8 cellular contexts compared by ENCODE assay signal in the genomic region with DNA sequence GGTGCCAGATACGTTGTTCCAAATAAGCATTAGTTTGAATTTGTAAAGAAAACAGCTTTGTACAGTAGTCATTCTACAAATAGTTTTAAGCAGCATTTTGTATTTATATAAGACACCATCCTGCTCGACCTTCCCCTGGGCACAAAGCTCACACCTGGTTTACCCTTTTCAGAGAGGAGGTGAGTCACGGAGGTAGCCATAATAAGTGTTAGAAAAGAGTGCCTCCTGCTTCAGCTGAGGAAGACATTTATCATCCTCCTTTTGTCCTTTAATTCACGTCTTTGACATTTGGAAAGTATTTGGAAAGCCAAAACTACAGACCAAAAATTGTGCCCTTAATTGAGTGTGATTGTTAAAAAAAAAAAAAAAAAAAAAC. TPM values are rescaled to one million over a fixed set of nuclear protein-coding genes. Genes with fewer than 3 reads are reported as not detected.
DNase-seq lines count a peak whose midpoint lies in the region; ATAC-seq and TF ChIP-seq lines count a peak whose summit lies in the region.
"Had no signal": no experiment of that assay in that cellular context is flagged by ENCODE, and none has a peak within 500 bp of the region (broad histone marks: within the 10 kb centered on the region; RNA-seq: fewer than 3 reads in every experiment).

No MANE protein-coding gene starts in this region.

- peaks cover 99% of the 10 kb centered on the region for H3K4me1 ChIP-seq in GM23338 (ENCODE audit: insufficient read depth)
- peaks cover 0 to 89% (median 73%) of the 10 kb centered on the region in 4 donors for H3K4me1 ChIP-seq in sigmoid colon

- H3K4me2 ChIP-seq in GM23338 = peak overlapping the region; percentile 54

- peaks cover 100% of the 10 kb centered on the region for H3K79me2 ChIP-seq in GM23338 (replicated peaks; ENCODE audit: insufficient read depth)

- TF ChIP-seq EP300 in sigmoid colon (IDR thresholded peaks at IDR 0.05) = no peak

- H2AFZ ChIP-seq in GM23338 = no peak overlapping the region

- TF ChIP-seq POLR2A in sigmoid colon (IDR thresholded peaks at IDR 0.05) = no peak

- H3K27me3 Mint-ChIP-seq in GM23338 (ENCODE audit: insufficient read depth, low read depth, poor library complexity) = peaks cover 17% of the 10 kb centered on the region
- H3K27me3 Mint-ChIP-seq: stimulated activated memory B cell treated with anti-CD40 and anti-IgM and Interleukin-4, amounts not matched to agents 10 μg/mL and 1 μg/mL and 100 μg/mL, for 72 hours had no signal

- ATAC-seq in GM23338 (no peak), HG02938 (IDR thresholded peaks at IDR 0.05; ENCODE audit: unreplicated experiment) (no peak), HG03135 (IDR thresholded peaks at IDR 0.05; ENCODE audit: unreplicated experiment) (no peak)
- ATAC-seq: stimulated activated memory B cell treated with anti-CD40 and anti-IgM and Interleukin-4, amounts not matched to agents 10 μg/mL and 1 μg/mL and 100 μg/mL, for 72 hours had no signal

- no peaks in the 10 kb centered on the region for H3K9me3 ChIP-seq in sigmoid colon

- peaks cover 17% of the 10 kb centered on the region for H4K20me1 ChIP-seq in GM23338 (replicated peaks; ENCODE audit: insufficient read depth)

- H3K4me3 Mint-ChIP-seq in GM23338 = no peak overlapping the region
- H3K4me3 Mint-ChIP-seq: stimulated activated memory B cell treated with anti-CD40 and anti-IgM and Interleukin-4, amounts not matched to agents 10 μg/mL and 1 μg/mL and 100 μg/mL, for 72 hours had no signal

- H3K4me1 Mint-ChIP-seq in GM23338 = peaks cover 88% of the 10 kb centered on the region

- H3K27ac ChIP-seq in GM23338 (ENCODE audit: low read depth) (peak overlapping the region; percentile 86), sigmoid colon (peak overlapping the region; percentile 72 to 93 (median 76))

- no peak for DNase-seq in GM23338 (ENCODE audit: low spot score)
- DNase-seq in NCI-H226 = peak; percentile 13
- peak; percentile 69 for DNase-seq in epithelial cell of esophagus (ENCODE audit: low read depth)
- no peak for DNase-seq in sigmoid colon
- DNase-seq in D341Med (ENCODE audit: low spot score) = no peak

- intact Hi-C loops in sigmoid colon (cut with DNase I) = no loop called here

- H3K9me3 Mint-ChIP-seq in GM23338 = no peaks in the 10 kb centered on the region
- H3K9me3 Mint-ChIP-seq: stimulated activated memory B cell treated with anti-CD40 and anti-IgM and Interleukin-4, amounts not matched to agents 10 μg/mL and 1 μg/mL and 100 μg/mL, for 72 hours had no signal

- H3K27me3 ChIP-seq in GM23338 (ENCODE audit: insufficient read depth) (no peaks in the 10 kb centered on the region), sigmoid colon (no peaks in the 10 kb centered on the region)

- H3K36me3 Mint-ChIP-seq in GM23338 (ENCODE audit: low read depth) = peaks cover 62% of the 10 kb centered on the region

- H3K9me2 ChIP-seq in GM23338 (ENCODE audit: insufficient read depth) = no peaks in the 10 kb centered on the region

- peaks cover 6% of the 10 kb centered on the region; the same call in 1 of the 2 replicates for H3F3A ChIP-seq in GM23338 (replicated peaks; ENCODE audit: low read depth)

- TF ChIP-seq CTCF in GM23338 (conservative IDR thresholded peaks at IDR 0.05; ENCODE audit: low read depth in 2 of 2) (no peak), epithelial cell of esophagus (IDR thresholded peaks at IDR 0.05; ENCODE audit: insufficient read depth, low read depth, low read length, missing control alignments) (no peak), sigmoid colon (IDR thresholded peaks at IDR 0.05) (no peak)

- H3K36me3 ChIP-seq in GM23338 (ENCODE audit: insufficient read depth) (no peaks in the 10 kb centered on the region), sigmoid colon (no peaks in the 10 kb centered on the region)

- H3K27ac Mint-ChIP-seq in GM23338 = peak overlapping the region; percentile 95
- H3K27ac Mint-ChIP-seq: stimulated activated memory B cell treated with anti-CD40 and anti-IgM and Interleukin-4, amounts not matched to agents 10 μg/mL and 1 μg/mL and 100 μg/mL, for 72 hours had no signal

- WGBS in sigmoid colon, 2 donors = 68 to 81% methylated on average over 4 of the region's 4 CpGs

- H3K4me3 ChIP-seq in GM23338 (peak overlapping the region; percentile 36; the same call in 1 of the 2 replicates), epithelial cell of esophagus (ENCODE audit: low read length) (no peak overlapping the region), sigmoid colon (peak overlapping the region in 1 of 4 donors; percentile 3)

TF ChIP-seq in GM23338, 12 proteins besides CTCF, POLR2A, EP300 and RAD21:
- TF ChIP-seq EZH2 (IDR thresholded peaks at IDR 0.05; ENCODE audit: low read depth, unreplicated experiment) (no peak), EZH2phosphoT487 (IDR thresholded peaks at IDR 0.05; ENCODE audit: unreplicated experiment) (no peak), ZNF462 (CRISPR knock-in tag; IDR thresholded peaks at IDR 0.05) (no peak)

RNA-seq across cellular contexts. Expression of gene RAB12, which starts 6.8 kb away (rescaled TPM):
- 80.4 and 92.3 TPM in 2 replicates for total RNA-seq in GM23338 (2014; rRNA removed; shearing (Covaris generic))
- polyA plus RNA-seq in GM23338 (2016; fragmentation: Nextera tagmentation; extraction: Ambion mirVana) = 16.7 and 20.7 TPM in 2 replicates
- total RNA-seq in sigmoid colon = 10 to 100 TPM; 69.5 to 87.8 (median 77.6) TPM
- polyA plus RNA-seq in sigmoid colon = 10 to 100 TPM in 2 of 3 donors, 1 to 10 TPM in 1; 9.2 to 16.2 (median 14.4) TPM

Comparison
In these comparisons a context has a peak if more than half of its experiments do, and no peak if none do; other contexts are left out.
1. DNase-seq: peak in NCI-H226 (single experiment) and epithelial cell of esophagus (single experiment); none in GM23338 (single experiment), sigmoid colon (single experiment) and D341Med (single experiment).